Comparison of ENCODE assay signal across 12 cellular contexts in genomic region chr3:48426944-48427629, GRCh38. TPM values are rescaled to one million over a fixed set of nuclear protein-coding genes. Genes with fewer than 3 reads are reported as not detected.
A peak's percentile ranks its signal among the peaks of the same experiment; 100 is the strongest.
DNase-seq lines count a peak whose midpoint lies in the region; ATAC-seq and TF ChIP-seq lines count a peak whose summit lies in the region.
"Had no signal": no experiment of that assay in that cellular context is flagged by ENCODE, and none has a peak within 500 bp of the region (broad histone marks: within the 10 kb centered on the region; RNA-seq: fewer than 3 reads in every experiment).

No MANE protein-coding gene starts in this region.

- no peaks in the 10 kb centered on the region for H3K36me3 Mint-ChIP-seq in activated naive CD8-positive, alpha-beta T cell
- no peaks in the 10 kb centered on the region for H3K36me3 Mint-ChIP-seq in activated naive CD8-positive, alpha-beta T cell treated with anti-CD3 and anti-CD28 coated beads, Interleukin-2, amount 50 U/mL, for 24 hours (ENCODE audit: low read depth)
- H3K36me3 Mint-ChIP-seq in naive thymus-derived CD4-positive, alpha-beta T cell = peaks cover 0 to 12% (median 0%) of the 10 kb centered on the region in 5 donors
- H3K36me3 Mint-ChIP-seq in type B pancreatic cell = peaks cover 15% of the 10 kb centered on the region

- H3K4me3 ChIP-seq in epithelial cell of esophagus (ENCODE audit: low read length) (peak overlapping the region; percentile 71), WERI-Rb-1 (ENCODE audit: low read depth, low read length) (no peak overlapping the region)
- no peak overlapping the region for H3K4me3 ChIP-seq in naive thymus-derived CD4-positive, alpha-beta T cell (ENCODE audit: low read length)

- peaks cover 10% of the 10 kb centered on the region for H3K4me1 Mint-ChIP-seq in activated naive CD8-positive, alpha-beta T cell (ENCODE audit: low read depth)
- peaks cover 5% of the 10 kb centered on the region for H3K4me1 Mint-ChIP-seq in activated naive CD8-positive, alpha-beta T cell treated with anti-CD3 and anti-CD28 coated beads, Interleukin-2, amount 50 U/mL, for 24 hours
- peaks cover 0 to 17% (median 0%) of the 10 kb centered on the region in 7 donors for H3K4me1 Mint-ChIP-seq in naive thymus-derived CD4-positive, alpha-beta T cell
- H3K4me1 Mint-ChIP-seq in type B pancreatic cell (ENCODE audit: unreplicated experiment) = peaks cover 49% of the 10 kb centered on the region

- POLR2A ChIA-PET in naive thymus-derived CD4-positive, alpha-beta T cell (lab: Charles Lee) = interaction anchor here (0.7 to 1.2 kb wide), 2 partner anchors 10 to 42 kb away, joined by 3 read pairs; no protein-coding TSS in a partner anchor

- no peak for DNase-seq in activated naive CD8-positive, alpha-beta T cell treated with anti-CD3 and anti-CD28 coated beads, Interleukin-2, amount 50 U/mL, for 24 hours
- DNase-seq in epithelial cell of esophagus (ENCODE audit: low read depth) = peak; percentile 42
- DNase-seq in naive thymus-derived CD4-positive, alpha-beta T cell = no peak
- no peak for DNase-seq in type B pancreatic cell (ENCODE audit: extremely low spot score, unreplicated experiment)
- DNase-seq in WERI-Rb-1 = no peak
- DNase-seq in NCI-H2171 (lab: John Stamatoyannopoulos, UW) = no peak
- no peak for DNase-seq in NCI-H69 (lab: John Stamatoyannopoulos, UW)
- DNase-seq: NCI-H1930; stimulated activated naive CD4-positive, alpha-beta T cell treated with Interleukin-2 at 50 U/mL for 16 hours had no signal

- H3K9me3 ChIP-seq in naive thymus-derived CD4-positive, alpha-beta T cell (ENCODE audit: control insufficient read depth in 2 of 3, low read length in 3 of 3) = no peaks in the 10 kb centered on the region
- H3K9me3 ChIP-seq in WERI-Rb-1 (ENCODE audit: severe bottlenecking) = no peaks in the 10 kb centered on the region
- H3K9me3 ChIP-seq: neutrophil had no signal

- H3K36me3 ChIP-seq in naive thymus-derived CD4-positive, alpha-beta T cell (ENCODE audit: control insufficient read depth in 2 of 3, insufficient read depth in 3 of 3, low read length in 3 of 3) = peaks cover 0 to 5% (median 3%) of the 10 kb centered on the region in 3 experiments
- peaks cover 30% of the 10 kb centered on the region for H3K36me3 ChIP-seq in WERI-Rb-1
- H3K36me3 ChIP-seq: neutrophil had no signal

- intact Hi-C loops in naive thymus-derived CD4-positive, alpha-beta T cell (cut with micrococcal nuclease) = no loop called here

- no peaks in the 10 kb centered on the region for H3K9me3 Mint-ChIP-seq in activated naive CD8-positive, alpha-beta T cell (ENCODE audit: low read depth)
- no peaks in the 10 kb centered on the region for H3K9me3 Mint-ChIP-seq in activated naive CD8-positive, alpha-beta T cell treated with anti-CD3 and anti-CD28 coated beads, Interleukin-2, amount 50 U/mL, for 24 hours
- peaks cover 0 to 2% (median 0%) of the 10 kb centered on the region in 11 donors for H3K9me3 Mint-ChIP-seq in naive thymus-derived CD4-positive, alpha-beta T cell
- no peaks in the 10 kb centered on the region for H3K9me3 Mint-ChIP-seq in type B pancreatic cell

- no peaks in the 10 kb centered on the region for H3K27me3 Mint-ChIP-seq in activated naive CD8-positive, alpha-beta T cell
- H3K27me3 Mint-ChIP-seq in activated naive CD8-positive, alpha-beta T cell treated with anti-CD3 and anti-CD28 coated beads, Interleukin-2, amount 50 U/mL, for 24 hours = no peaks in the 10 kb centered on the region
- H3K27me3 Mint-ChIP-seq in naive thymus-derived CD4-positive, alpha-beta T cell = peaks cover 0 to 30% (median 0%) of the 10 kb centered on the region in 5 donors
- no peaks in the 10 kb centered on the region for H3K27me3 Mint-ChIP-seq in type B pancreatic cell

- H3K27me3 ChIP-seq in naive thymus-derived CD4-positive, alpha-beta T cell (ENCODE audit: control insufficient read depth in 2 of 2, insufficient read depth in 2 of 2, low read length in 2 of 2) = no peaks in the 10 kb centered on the region
- no peaks in the 10 kb centered on the region for H3K27me3 ChIP-seq in WERI-Rb-1 (ENCODE audit: insufficient read depth, low read depth, severe bottlenecking)

- TF ChIP-seq CTCF in epithelial cell of esophagus (IDR thresholded peaks at IDR 0.05; ENCODE audit: insufficient read depth, low read depth, low read length, missing control alignments) = no peak
- no peak for TF ChIP-seq CTCF in type B pancreatic cell (conservative IDR thresholded peaks at IDR 0.05)
- TF ChIP-seq CTCF in WERI-Rb-1 (IDR thresholded peaks at IDR 0.05; ENCODE audit: low read depth, low read length) = no peak

- CTCF ChIA-PET in naive thymus-derived CD4-positive, alpha-beta T cell (lab: Charles Lee) = interaction anchor here (1.0 kb wide), 1 partner anchor 9 kb away, joined by 3 read pairs; no protein-coding TSS in a partner anchor

- H3K4me3 Mint-ChIP-seq in activated naive CD8-positive, alpha-beta T cell = peak overlapping the region; percentile 6
- H3K4me3 Mint-ChIP-seq in activated naive CD8-positive, alpha-beta T cell treated with anti-CD3 and anti-CD28 coated beads, Interleukin-2, amount 50 U/mL, for 24 hours = no peak overlapping the region
- H3K4me3 Mint-ChIP-seq in naive thymus-derived CD4-positive, alpha-beta T cell = peak overlapping the region in 8 of 10 donors; percentile 0 to 90 (median 34)
- peak overlapping the region; percentile 90 for H3K4me3 Mint-ChIP-seq in type B pancreatic cell

- no peak for ATAC-seq in activated naive CD8-positive, alpha-beta T cell treated with anti-CD3 and anti-CD28 coated beads, Interleukin-2, amount 50 U/mL, for 24 hours
- no peak for ATAC-seq in naive thymus-derived CD4-positive, alpha-beta T cell

- H3K27ac ChIP-seq in naive thymus-derived CD4-positive, alpha-beta T cell (ENCODE audit: low read depth, low read length) = no peak overlapping the region
- no peak overlapping the region for H3K27ac ChIP-seq in WERI-Rb-1
- H3K27ac ChIP-seq: C4-2B, neutrophil had no signal

- H3K27ac Mint-ChIP-seq in activated naive CD8-positive, alpha-beta T cell = no peak overlapping the region
- H3K27ac Mint-ChIP-seq in activated naive CD8-positive, alpha-beta T cell treated with anti-CD3 and anti-CD28 coated beads, Interleukin-2, amount 50 U/mL, for 24 hours = no peak overlapping the region
- peak overlapping the region in 1 of 9 donors; percentile 17 for H3K27ac Mint-ChIP-seq in naive thymus-derived CD4-positive, alpha-beta T cell
- peak overlapping the region; percentile 89 for H3K27ac Mint-ChIP-seq in type B pancreatic cell

- H3K4me1 ChIP-seq in naive thymus-derived CD4-positive, alpha-beta T cell (ENCODE audit: control insufficient read depth in 2 of 2, insufficient read depth in 2 of 2, low read length in 2 of 2) = peaks cover 8 to 10% of the 10 kb centered on the region in 2 donors

RNA-seq across cellular contexts. Expression of gene PLXNB1, which starts 2.8 kb away (rescaled TPM):
- total RNA-seq in naive thymus-derived CD4-positive, alpha-beta T cell = 1 to 10 TPM in 4 of 5 experiments, under 1 TPM in 1; 0.79 to 3.3 (median 2.7) TPM
- not detected for polyA plus RNA-seq in naive thymus-derived CD4-positive, alpha-beta T cell
- 212 and 367 TPM in 2 replicates for total RNA-seq in type B pancreatic cell (ENCODE audit: low replicate concordance)

RNA-seq across cellular contexts. Expression of gene CCDC51, which starts 12.8 kb away (rescaled TPM):
- 10 to 100 TPM in 1 of 5 experiments, 1 to 10 TPM in 4; 3.6 to 16.5 (median 5.0) TPM for total RNA-seq in naive thymus-derived CD4-positive, alpha-beta T cell
- 10 to 100 TPM; 10.2 to 14.3 TPM for polyA plus RNA-seq in naive thymus-derived CD4-positive, alpha-beta T cell
- 15.0 and 25.7 TPM in 2 replicates for total RNA-seq in type B pancreatic cell (ENCODE audit: low replicate concordance)

RNA-seq across cellular contexts. Expression of gene TMA7, which starts 13.0 kb away (rescaled TPM):
- 100 to 1,000 TPM; 193 to 278 (median 236) TPM for total RNA-seq in naive thymus-derived CD4-positive, alpha-beta T cell
- polyA plus RNA-seq in naive thymus-derived CD4-positive, alpha-beta T cell = 100 to 1,000 TPM; 512 to 752 TPM
- 268 and 281 TPM in 2 replicates for total RNA-seq in type B pancreatic cell (ENCODE audit: low replicate concordance)

RNA-seq across cellular contexts. Expression of gene ATRIP, which starts 19.4 kb away (rescaled TPM):
- 10 to 100 TPM in 3 of 5 experiments, 1 to 10 TPM in 2; 7.9 to 14.2 (median 12.5) TPM for total RNA-seq in naive thymus-derived CD4-positive, alpha-beta T cell
- 10 to 100 TPM; 10.7 to 16.2 TPM for polyA plus RNA-seq in naive thymus-derived CD4-positive, alpha-beta T cell
- 9.3 and 16.0 TPM in 2 replicates for total RNA-seq in type B pancreatic cell (ENCODE audit: low replicate concordance)

RNA-seq across cellular contexts. Expression of gene FBXW12, which starts 55.1 kb away (rescaled TPM):
- total RNA-seq in naive thymus-derived CD4-positive, alpha-beta T cell = not detected
- not detected for polyA plus RNA-seq in naive thymus-derived CD4-positive, alpha-beta T cell
- not detected in 2 replicates for total RNA-seq in type B pancreatic cell (ENCODE audit: low replicate concordance)

Comparison
In these comparisons a context has a peak if more than half of its experiments do, and no peak if none do; other contexts are left out.
1. RNA of gene PLXNB1, which starts 2.8 kb away (total RNA-seq): 212 to 367 TPM in type B pancreatic cell; 0.79 to 3.3 TPM in naive thymus-derived CD4-positive, alpha-beta T cell; every median in the first group is over 10 times any median in the second.